Comparison of ENCODE assay signal across 1 cellular context in the genomic region with DNA sequence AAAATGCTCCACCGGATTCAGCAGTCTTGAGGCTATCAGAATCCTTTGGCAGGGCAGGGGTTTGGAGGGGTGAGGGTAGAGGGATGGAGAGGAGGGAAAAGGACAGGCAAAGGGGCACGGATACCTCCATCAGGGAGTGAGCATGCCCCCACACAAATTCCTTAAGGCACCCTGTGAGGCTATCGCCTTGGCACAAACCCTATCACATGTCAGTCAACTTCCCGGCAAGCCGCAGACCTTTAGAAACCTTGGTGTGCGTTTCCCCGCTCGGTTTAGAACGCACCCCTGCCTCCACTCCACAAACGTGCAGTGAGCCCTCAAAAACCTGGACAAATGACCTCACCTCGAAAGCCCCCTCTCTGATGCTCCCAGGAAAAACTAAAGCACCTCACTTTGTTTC.
TF ChIP-seq lines count a peak whose summit lies in the region.

No MANE protein-coding gene starts in this region.

TF ChIP-seq in WTC11, 78 proteins besides CTCF, POLR2A, EP300 and RAD21 (continued from another document):
- TF ChIP-seq, protein P1, sequence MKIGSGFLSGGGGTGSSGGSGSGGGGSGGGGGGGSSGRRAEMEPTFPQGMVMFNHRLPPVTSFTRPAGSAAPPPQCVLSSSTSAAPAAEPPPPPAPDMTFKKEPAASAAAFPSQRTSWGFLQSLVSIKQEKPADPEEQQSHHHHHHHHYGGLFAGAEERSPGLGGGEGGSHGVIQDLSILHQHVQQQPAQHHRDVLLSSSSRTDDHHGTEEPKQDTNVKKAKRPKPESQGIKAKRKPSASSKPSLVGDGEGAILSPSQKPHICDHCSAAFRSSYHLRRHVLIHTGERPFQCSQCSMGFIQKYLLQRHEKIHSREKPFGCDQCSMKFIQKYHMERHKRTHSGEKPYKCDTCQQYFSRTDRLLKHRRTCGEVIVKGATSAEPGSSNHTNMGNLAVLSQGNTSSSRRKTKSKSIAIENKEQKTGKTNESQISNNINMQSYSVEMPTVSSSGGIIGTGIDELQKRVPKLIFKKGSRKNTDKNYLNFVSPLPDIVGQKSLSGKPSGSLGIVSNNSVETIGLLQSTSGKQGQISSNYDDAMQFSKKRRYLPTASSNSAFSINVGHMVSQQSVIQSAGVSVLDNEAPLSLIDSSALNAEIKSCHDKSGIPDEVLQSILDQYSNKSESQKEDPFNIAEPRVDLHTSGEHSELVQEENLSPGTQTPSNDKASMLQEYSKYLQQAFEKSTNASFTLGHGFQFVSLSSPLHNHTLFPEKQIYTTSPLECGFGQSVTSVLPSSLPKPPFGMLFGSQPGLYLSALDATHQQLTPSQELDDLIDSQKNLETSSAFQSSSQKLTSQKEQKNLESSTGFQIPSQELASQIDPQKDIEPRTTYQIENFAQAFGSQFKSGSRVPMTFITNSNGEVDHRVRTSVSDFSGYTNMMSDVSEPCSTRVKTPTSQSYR (CRISPR knock-in tag; IDR thresholded peaks at IDR 0.05) = no peak
